Comparison of ENCODE assay signal across 8 cellular contexts in the genomic region with DNA sequence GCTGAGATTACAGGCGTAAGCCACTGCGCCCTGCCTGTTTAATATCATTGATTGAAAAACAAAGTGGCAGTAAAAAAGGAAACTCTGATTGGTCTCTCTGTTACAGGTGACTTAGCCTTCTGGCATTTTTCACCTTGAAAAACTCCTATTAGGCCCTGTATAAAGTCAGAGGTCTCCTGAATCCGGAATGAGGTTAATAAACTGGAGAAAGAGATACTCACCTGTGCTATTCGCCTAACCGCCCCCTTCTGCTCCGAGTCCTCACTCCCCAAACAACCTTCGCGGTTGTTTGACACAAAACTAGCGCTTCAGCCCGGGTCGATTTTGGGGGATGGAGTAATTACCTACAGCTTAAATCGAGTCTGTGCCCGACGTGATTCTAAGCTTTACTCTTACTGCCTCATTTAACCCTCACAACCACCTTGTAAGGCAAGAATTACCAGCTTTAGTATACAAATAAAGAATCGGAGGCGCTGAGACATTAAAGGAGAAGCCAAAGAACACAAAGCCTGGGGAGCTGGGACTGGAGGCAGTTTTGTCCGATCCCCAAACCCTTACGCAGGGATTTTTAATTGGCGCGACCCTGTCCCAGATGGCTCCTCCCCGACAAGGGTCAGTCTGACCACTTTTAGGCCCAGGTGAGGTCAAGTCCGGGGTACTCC. TPM values are rescaled to one million over a fixed set of nuclear protein-coding genes. Genes with fewer than 3 reads are reported as not detected.
A peak's percentile ranks its signal among the peaks of the same experiment; 100 is the strongest.
DNase-seq lines count a peak whose midpoint lies in the region; ATAC-seq and TF ChIP-seq lines count a peak whose summit lies in the region.

No MANE protein-coding gene starts in this region.

- CTCF ChIA-PET in T-cell (lab: Charles Lee): interaction anchor here (0.6 to 6.3 kb wide), 21 partner anchors 9 to 1732 kb away, joined by 3 to 127 read pairs (median 5); partner anchors contain the start of genes FAIM (in 1 of the 2), FOXL2 (in 1 of the 2) and FOXL2NB (in 1 of the 2)

- peaks cover 13 to 20% (median 13%) of the 10 kb centered on the region in 3 donors for H3K4me1 Mint-ChIP-seq in T-cell

- no peaks in the 10 kb centered on the region for H3K9me3 Mint-ChIP-seq in T-cell

- peak overlapping the region; percentile 72 for H3K4me3 ChIP-seq in GM12864 (ENCODE audit: low read depth, low read length)
- peak overlapping the region; percentile 93 for H3K4me3 ChIP-seq in fibroblast of the aortic adventitia (ENCODE audit: low read depth, low read length)

- POLR2A ChIA-PET in T-cell (lab: Charles Lee): interaction anchor here in 1 of 2 donors (0.7 kb wide), 1 partner anchor 121 kb away, joined by 3 read pairs; no protein-coding TSS in a partner anchor

- H3K36me3 Mint-ChIP-seq in T-cell: peaks cover 2% of the 10 kb centered on the region

- TF ChIP-seq CTCF in GM12864 (IDR thresholded peaks at IDR 0.05; ENCODE audit: low read depth, low read length, missing control alignments): no peak
- TF ChIP-seq CTCF in fibroblast of the aortic adventitia (IDR thresholded peaks at IDR 0.05; ENCODE audit: insufficient read depth, low read length): no peak

- DNase-seq in GM12864 (ENCODE audit: low read depth) (no peak), T-cell (peak in 3 of 34 experiments; percentile 8 to 27 (median 10)), fibroblast of the aortic adventitia (ENCODE audit: low read depth) (no peak), renal cortical epithelial cell (ENCODE audit: low read depth) (peak; percentile 30), NCI-H82 treated with DMSO at 0.1 percent for 48 hours (lab: John Stamatoyannopoulos, UW; ENCODE audit: unreplicated experiment) (no peak), HuH-7 (ENCODE audit: low spot score) (no peak)

- ATAC-seq in T-cell (replicated peaks in 1 of 4): peak in 2 of 4 experiments; percentile 0 to 1
- no peak for ATAC-seq in HG03108 (IDR thresholded peaks at IDR 0.05; ENCODE audit: unreplicated experiment)
- no peak for ATAC-seq in GM19324 (IDR thresholded peaks at IDR 0.05; ENCODE audit: low FRiP score, unreplicated experiment)

- H3K27ac Mint-ChIP-seq in T-cell: peak overlapping the region; percentile 95 to 97

- H3K27me3 Mint-ChIP-seq in T-cell: no peaks in the 10 kb centered on the region

- peak overlapping the region; percentile 86 to 96 (median 89) for H3K4me3 Mint-ChIP-seq in T-cell

RNA-seq across cellular contexts. Expression of gene CEP70, which starts 0.4 kb away (rescaled TPM):
- total RNA-seq in T-cell (10 to 100 TPM; 14.5 to 23.4 (median 21.7) TPM), fibroblast of the aortic adventitia (ENCODE audit: low replicate concordance) (14.6 TPM in 2 replicates), renal cortical epithelial cell (44.8 and 136 TPM in 2 replicates)

RNA-seq across cellular contexts. Expression of gene FAIM, which starts 15.0 kb away (rescaled TPM):
- 1 to 10 TPM; 2.9 to 4.8 (median 3.0) TPM for total RNA-seq in T-cell
- 6.0 and 16.1 TPM in 2 replicates for total RNA-seq in fibroblast of the aortic adventitia (ENCODE audit: low replicate concordance)
- total RNA-seq in renal cortical epithelial cell: 17.2 and 35.9 TPM in 2 replicates
